ENCODE assay signal across 9 cellular contexts in genomic region chr5:143354025-143354424, GRCh38. TPM values are rescaled to one million over a fixed set of nuclear protein-coding genes. Genes with fewer than 3 reads are reported as not detected.
A peak's percentile ranks its signal among the peaks of the same experiment; 100 is the strongest.
DNase-seq lines count a peak whose midpoint lies in the region; ATAC-seq and TF ChIP-seq lines count a peak whose summit lies in the region.
"Had no signal": no experiment of that assay in that cellular context is flagged by ENCODE, and none has a peak within 500 bp of the region (broad histone marks: within the 10 kb centered on the region; RNA-seq: fewer than 3 reads in every experiment).

No MANE protein-coding gene starts in this region.

- H3K9me3 Mint-ChIP-seq in IgD-negative memory B cell (no peaks in the 10 kb centered on the region), chondrocyte (ENCODE audit: low read depth) (no peaks in the 10 kb centered on the region)
- H3K9me3 Mint-ChIP-seq in stimulated activated effector memory CD8-positive, alpha-beta T cell treated with anti-CD3 and anti-CD28 coated beads, Interleukin-12 subunit alpha, Interleukin-12 subunit beta, amount 100 ng/mL, for 72 hours: no peaks in the 10 kb centered on the region
- H3K9me3 Mint-ChIP-seq: neural crest cell had no signal

- peak overlapping the region in 3 of 4 donors; percentile 7 to 86 (median 81) for H3K4me3 Mint-ChIP-seq in IgD-negative memory B cell
- H3K4me3 Mint-ChIP-seq in chondrocyte (ENCODE audit: unreplicated experiment): no peak overlapping the region
- H3K4me3 Mint-ChIP-seq in stimulated activated effector memory CD8-positive, alpha-beta T cell treated with anti-CD3 and anti-CD28 coated beads, Interleukin-12 subunit alpha, Interleukin-12 subunit beta, amount 100 ng/mL, for 72 hours: peak overlapping the region; percentile 65
- H3K4me3 Mint-ChIP-seq: neural crest cell had no signal

- peaks cover 2% of the 10 kb centered on the region for H3K36me3 Mint-ChIP-seq in IgD-negative memory B cell
- H3K36me3 Mint-ChIP-seq in chondrocyte (ENCODE audit: low read depth): peaks cover 3% of the 10 kb centered on the region
- H3K36me3 Mint-ChIP-seq in stimulated activated effector memory CD8-positive, alpha-beta T cell treated with anti-CD3 and anti-CD28 coated beads, Interleukin-12 subunit alpha, Interleukin-12 subunit beta, amount 100 ng/mL, for 72 hours: peaks cover 9% of the 10 kb centered on the region

- ATAC-seq in GM21381 (IDR thresholded peaks at IDR 0.05; ENCODE audit: unreplicated experiment): peak; percentile 36
- ATAC-seq in stimulated activated effector memory CD8-positive, alpha-beta T cell treated with anti-CD3 and anti-CD28 coated beads, Interleukin-12 subunit alpha, Interleukin-12 subunit beta, amount 100 ng/mL, for 72 hours: no peak
- no peak for ATAC-seq in HG02840 (IDR thresholded peaks at IDR 0.05; ENCODE audit: low FRiP score, unreplicated experiment)

- H3K27me3 Mint-ChIP-seq in IgD-negative memory B cell (no peaks in the 10 kb centered on the region), chondrocyte (ENCODE audit: low read depth) (no peaks in the 10 kb centered on the region)

- H3K27ac Mint-ChIP-seq in IgD-negative memory B cell: peak overlapping the region in 2 of 3 donors; percentile 54 to 80
- peak overlapping the region; percentile 30 for H3K27ac Mint-ChIP-seq in chondrocyte (ENCODE audit: unreplicated experiment)
- H3K27ac Mint-ChIP-seq in stimulated activated effector memory CD8-positive, alpha-beta T cell treated with anti-CD3 and anti-CD28 coated beads, Interleukin-12 subunit alpha, Interleukin-12 subunit beta, amount 100 ng/mL, for 72 hours: peak overlapping the region; percentile 58

- DNase-seq in chondrocyte (ENCODE audit: low spot score): no peak
- no peak for DNase-seq in stimulated activated effector memory CD8-positive, alpha-beta T cell treated with anti-CD3 and anti-CD28 coated beads, Interleukin-12 subunit alpha, Interleukin-12 subunit beta, amount 100 ng/mL, for 72 hours (ENCODE audit: low spot score in 2 of 2)
- DNase-seq in dedifferentiated amniotic fluid mesenchymal stem cell (ENCODE audit: extremely low spot score): no peak
- DNase-seq in epidermal melanocyte (ENCODE audit: insufficient read length, low spot score): no peak
- no peak for DNase-seq in ureter (ENCODE audit: low spot score)

- TF ChIP-seq CTCF in chondrocyte (IDR thresholded peaks at IDR 0.05): no peak

- peaks cover 36 to 54% (median 38%) of the 10 kb centered on the region in 3 donors for H3K4me1 Mint-ChIP-seq in IgD-negative memory B cell
- H3K4me1 Mint-ChIP-seq in chondrocyte (ENCODE audit: low read depth): peaks cover 20% of the 10 kb centered on the region
- H3K4me1 Mint-ChIP-seq in stimulated activated effector memory CD8-positive, alpha-beta T cell treated with anti-CD3 and anti-CD28 coated beads, Interleukin-12 subunit alpha, Interleukin-12 subunit beta, amount 100 ng/mL, for 72 hours: peaks cover 41% of the 10 kb centered on the region
- H3K4me1 Mint-ChIP-seq: neural crest cell had no signal

RNA-seq across cellular contexts. Expression of gene NR3C1, which starts 49.5 kb away (rescaled TPM):
- 78.4 TPM for polyA plus RNA-seq in IgD-negative memory B cell
- 37.1 to 46.4 TPM (median 44.6 TPM) in 3 replicates for total RNA-seq in chondrocyte
- total RNA-seq in ureter: 45.8 TPM
